In genomic region chr3:125460233-125460632, GRCh38 we compare ENCODE assay signal across 26 cellular contexts.
"Had no signal": no experiment of that assay in that cellular context is flagged by ENCODE, and none has a peak within 500 bp of the region (broad histone marks: within the 10 kb centered on the region; RNA-seq: fewer than 3 reads in every experiment).

No MANE protein-coding gene starts in this region.

- DNase-seq: islet precursor cell; mesendoderm; naive B cell; natural killer cell; nephron progenitor cell; occipital lobe; psoas muscle; right lobe of liver; stimulated activated CD4-positive, alpha-beta T cell treated with anti-CD3 and anti-CD28 coated beads, Interleukin-12 subunit alpha, Interleukin-12 subunit beta, amount 100 ng/mL, for 4 hours; stimulated activated CD4-positive, alpha-beta T cell treated with anti-CD3 and anti-CD28 coated beads, Interleukin-15, amount 100 ng/mL, for 24 hours; stimulated activated CD4-positive, alpha-beta T cell treated with anti-CD3 and anti-CD28 coated beads, Interleukin-2, amount 100 ng/mL, for 24 hours; stimulated activated CD4-positive, alpha-beta T cell treated with anti-CD3 and anti-CD28 coated beads, Interleukin-4, amount 100 ng/mL, for 1 hour; stimulated activated naive CD4-positive, alpha-beta T cell; uterus had no signal

- H3K27ac ChIP-seq: hepatocyte, neural progenitor cell, neutrophil, parathyroid adenoma, psoas muscle, right lobe of liver, suprapubic skin, tibial nerve, uterus had no signal

- H3K4me1 Mint-ChIP-seq: mesothelial cell of epicardium; naive B cell; natural killer cell; nephron progenitor cell; neural progenitor cell; stimulated activated effector memory CD8-positive, alpha-beta T cell treated with anti-CD3 and anti-CD28 coated beads, Interleukin-12 subunit alpha, Interleukin-12 subunit beta, amount 100 ng/mL, for 72 hours had no signal

- H3K4me3 ChIP-seq: hepatocyte, lung, neural progenitor cell, psoas muscle, right lobe of liver, suprapubic skin, tibial nerve, uterus had no signal

- H3K4me3 Mint-ChIP-seq: mesothelial cell of epicardium; naive B cell; natural killer cell; nephron progenitor cell; neural progenitor cell; stimulated activated effector memory CD8-positive, alpha-beta T cell treated with anti-CD3 and anti-CD28 coated beads, Interleukin-12 subunit alpha, Interleukin-12 subunit beta, amount 100 ng/mL, for 72 hours; stimulated activated naive CD8-positive, alpha-beta T cell treated with anti-CD3 and anti-CD28 coated beads, Interleukin-15, Interleukin-2, amounts not matched to agents 100 ng/mL and 50 ng/mL, for 24 hours; type B pancreatic cell had no signal

- H3K27me3 ChIP-seq: hepatocyte, neural progenitor cell, neutrophil, right lobe of liver, suprapubic skin, tibial nerve, uterus had no signal

- H3K36me3 ChIP-seq: uterus had no signal

- H3K27me3 Mint-ChIP-seq: naive B cell; stimulated activated naive CD8-positive, alpha-beta T cell treated with anti-CD3 and anti-CD28 coated beads, Interleukin-15, Interleukin-2, amounts not matched to agents 100 ng/mL and 50 ng/mL, for 24 hours; type B pancreatic cell had no signal

- H3K9me3 ChIP-seq: neutrophil, psoas muscle, right lobe of liver, suprapubic skin, tibial nerve, uterus had no signal

- H3K27ac Mint-ChIP-seq: mesothelial cell of epicardium; naive B cell; natural killer cell; nephron progenitor cell; neural progenitor cell; stimulated activated effector memory CD8-positive, alpha-beta T cell treated with anti-CD3 and anti-CD28 coated beads, Interleukin-12 subunit alpha, Interleukin-12 subunit beta, amount 100 ng/mL, for 72 hours; stimulated activated naive CD8-positive, alpha-beta T cell treated with anti-CD3 and anti-CD28 coated beads, Interleukin-15, Interleukin-2, amounts not matched to agents 100 ng/mL and 50 ng/mL, for 24 hours; type B pancreatic cell had no signal

- ATAC-seq: left lobe of liver; natural killer cell; psoas muscle; right lobe of liver; stimulated activated effector memory CD8-positive, alpha-beta T cell treated with anti-CD3 and anti-CD28 coated beads, Interleukin-12 subunit alpha, Interleukin-12 subunit beta, amount 100 ng/mL, for 72 hours had no signal

- H3K9me3 Mint-ChIP-seq: mesothelial cell of epicardium; naive B cell; natural killer cell; nephron progenitor cell; neural progenitor cell; stimulated activated effector memory CD8-positive, alpha-beta T cell treated with anti-CD3 and anti-CD28 coated beads, Interleukin-12 subunit alpha, Interleukin-12 subunit beta, amount 100 ng/mL, for 72 hours; stimulated activated naive CD8-positive, alpha-beta T cell treated with anti-CD3 and anti-CD28 coated beads, Interleukin-15, Interleukin-2, amounts not matched to agents 100 ng/mL and 50 ng/mL, for 24 hours; type B pancreatic cell had no signal

- H3K4me1 ChIP-seq: neural progenitor cell, parathyroid adenoma, psoas muscle, right lobe of liver, suprapubic skin, tibial nerve, uterus had no signal
